9 cellular contexts compared by ENCODE assay signal in genomic region chr15:41285285-41285684, GRCh38. TPM values are rescaled to one million over a fixed set of nuclear protein-coding genes. Genes with fewer than 3 reads are reported as not detected.
A peak's percentile ranks its signal among the peaks of the same experiment; 100 is the strongest.
DNase-seq lines count a peak whose midpoint lies in the region; ATAC-seq and TF ChIP-seq lines count a peak whose summit lies in the region.
"Had no signal": no experiment of that assay in that cellular context is flagged by ENCODE, and none has a peak within 500 bp of the region (broad histone marks: within the 10 kb centered on the region; RNA-seq: fewer than 3 reads in every experiment).

No MANE protein-coding gene starts in this region.

- peaks cover 47% of the 10 kb centered on the region for H3K36me3 ChIP-seq in left ventricle myocardium inferior
- peaks cover 0 to 14% of the 10 kb centered on the region in 2 donors for H3K36me3 ChIP-seq in body of pancreas (replicated peaks in 1 of 2; ENCODE audit: insufficient read depth in 1 of 2, low read depth in 2 of 2)
- H3K36me3 ChIP-seq in mesendoderm (ENCODE audit: control insufficient read depth, insufficient read depth, low read length), result peaks cover 9% of the 10 kb centered on the region

- no peaks in the 10 kb centered on the region for H3K27me3 ChIP-seq in left ventricle myocardium inferior (ENCODE audit: low read depth)
- no peaks in the 10 kb centered on the region for H3K27me3 ChIP-seq in body of pancreas
- no peaks in the 10 kb centered on the region for H3K27me3 ChIP-seq in mesendoderm (ENCODE audit: insufficient read depth, low read length, poor library complexity)

- H3K4me3 ChIP-seq in left ventricle myocardium inferior (peak overlapping the region; percentile 98), body of pancreas (no peak overlapping the region), mesendoderm (ENCODE audit: low read length) (peak overlapping the region; percentile 95)

- peak overlapping the region; percentile 98 for H3K27ac ChIP-seq in left ventricle myocardium inferior (replicated peaks)
- H3K27ac ChIP-seq in body of pancreas, result peak overlapping the region in 3 of 4 donors; percentile 92 to 99 (median 96)
- peak overlapping the region; percentile 67 for H3K27ac ChIP-seq in mesendoderm (ENCODE audit: low read depth, low read length)

- TF ChIP-seq CTCF in left ventricle myocardium inferior (IDR thresholded peaks at IDR 0.05; ENCODE audit: borderline replicate concordance) (no peak), body of pancreas (IDR thresholded peaks at IDR 0.05) (no peak)

- H2BK15ac ChIP-seq in mesendoderm (replicated peaks; ENCODE audit: low read depth), result no peak overlapping the region

- TF ChIP-seq POLR2A in body of pancreas (IDR thresholded peaks at IDR 0.05), result no peak

- peaks cover 62% of the 10 kb centered on the region for H3K4me1 ChIP-seq in left ventricle myocardium inferior
- peaks cover 30% of the 10 kb centered on the region for H3K4me1 ChIP-seq in body of pancreas
- peaks cover 1% of the 10 kb centered on the region for H3K4me1 ChIP-seq in mesendoderm (ENCODE audit: control insufficient read depth, low read depth, low read length)

- DNase-seq in left ventricle myocardium inferior (no peak), Right ventricle myocardium superior (no peak), body of pancreas (no peak), mesendoderm (peak; percentile 89), DMS114 treated with DMSO at 0.1 percent for 48 hours (lab: John Stamatoyannopoulos, UW; ENCODE audit: unreplicated experiment) (no peak), superior temporal gyrus (ENCODE audit: extremely low spot score) (no peak), NCI-H1436 treated with DMSO at 0.1 percent for 48 hours (lab: John Stamatoyannopoulos, UW) (no peak)
- DNase-seq: cerebellar nuclear complex had no signal

- H3K23ac ChIP-seq in mesendoderm (ENCODE audit: low read length), result no peak overlapping the region

- no peak for ATAC-seq in Right ventricle myocardium superior (ENCODE audit: poor library complexity)
- ATAC-seq in body of pancreas, result no peak
- no peak for ATAC-seq in GM18868 (IDR thresholded peaks at IDR 0.05; ENCODE audit: unreplicated experiment)

- peak overlapping the region; percentile 83 for H3K4ac ChIP-seq in mesendoderm (ENCODE audit: low read depth, low read length)

- H3K56ac ChIP-seq in mesendoderm (ENCODE audit: low read length), result peak overlapping the region; percentile 98

- peaks cover 6% of the 10 kb centered on the region for H3K79me1 ChIP-seq in mesendoderm (ENCODE audit: low read length)

- no peak overlapping the region for H2BK120ac ChIP-seq in mesendoderm (ENCODE audit: low read depth, low read length)

- H4K8ac ChIP-seq in mesendoderm (ENCODE audit: low read depth, low read length), result no peak overlapping the region

- H3K4me2 ChIP-seq in mesendoderm (ENCODE audit: low read length), result peak overlapping the region; percentile 56

- 44 to 57% methylated on average over 7 of the region's 7 CpGs for WGBS in body of pancreas, 2 donors
- WGBS in mesendoderm (ENCODE audit: extremely low coverage, insufficient coverage, low lambda C conversion rate), result no CpG with 5 or more reads among the region's 7 CpGs

- no peak overlapping the region for H2AK5ac ChIP-seq in mesendoderm (ENCODE audit: low read length)

- H3K9me3 ChIP-seq in left ventricle myocardium inferior (replicated peaks), result no peaks in the 10 kb centered on the region
- no peaks in the 10 kb centered on the region for H3K9me3 ChIP-seq in body of pancreas

- H3K18ac ChIP-seq in mesendoderm (ENCODE audit: low read length), result peak overlapping the region; percentile 89

- H4K5ac ChIP-seq in mesendoderm (ENCODE audit: low read length), result no peak overlapping the region

- H3K79me2 ChIP-seq in mesendoderm (ENCODE audit: control insufficient read depth, insufficient read depth, low read length), result peaks cover 31% of the 10 kb centered on the region

- peak overlapping the region; percentile 97 for H3K9ac ChIP-seq in mesendoderm (ENCODE audit: low read length)

- H2BK5ac ChIP-seq in mesendoderm (ENCODE audit: low read length), result peak overlapping the region; percentile 17

- intact Hi-C loops in left ventricle myocardium inferior (cut with micrococcal nuclease) (no loop called here), Right ventricle myocardium superior (cut with DNase I) (no loop called here), body of pancreas (cut with DNase I) (no loop called here)

RNA-seq across cellular contexts. Expression of gene OIP5, which starts 47.1 kb away (rescaled TPM):
- total RNA-seq in left ventricle myocardium inferior (0.19 TPM), Right ventricle myocardium superior (not detected), body of pancreas (not detected)
- polyA plus RNA-seq in mesendoderm (2013, experiment 1 of 2), result 42.8 TPM
- 40.8 TPM for polyA plus RNA-seq in mesendoderm (2013, experiment 2 of 2)

RNA-seq across cellular contexts. Expression of gene NUSAP1, which starts 47.4 kb away (rescaled TPM):
- total RNA-seq in left ventricle myocardium inferior (2.6 TPM), Right ventricle myocardium superior (2.3 TPM), body of pancreas (1 to 10 TPM; 2.1 to 5.3 TPM)
- polyA plus RNA-seq in mesendoderm (2013, experiment 1 of 2), result 98.1 TPM
- 98.3 TPM for polyA plus RNA-seq in mesendoderm (2013, experiment 2 of 2)

RNA-seq across cellular contexts. Expression of gene CHP1, which starts 54.2 kb away (rescaled TPM):
- total RNA-seq in left ventricle myocardium inferior (124 TPM), Right ventricle myocardium superior (124 TPM), body of pancreas (10 to 100 TPM; 61.0 to 87.9 TPM)
- 64.5 TPM for polyA plus RNA-seq in mesendoderm (2013, experiment 1 of 2)
- polyA plus RNA-seq in mesendoderm (2013, experiment 2 of 2), result 62.9 TPM

RNA-seq across cellular contexts. Expression of gene EXD1, which starts 54.7 kb away (rescaled TPM):
- total RNA-seq in left ventricle myocardium inferior, result not detected
- total RNA-seq in Right ventricle myocardium superior, result not detected
- total RNA-seq in body of pancreas, result not detected
- polyA plus RNA-seq in mesendoderm (2013, experiment 1 of 2), result 0.15 TPM
- polyA plus RNA-seq in mesendoderm (2013, experiment 2 of 2), result 0.03 TPM

Comparison
In these comparisons a context has a peak if more than half of its experiments do, and no peak if none do; other contexts are left out.
1. H3K4me3 ChIP-seq: peak in left ventricle myocardium inferior (single experiment) and mesendoderm (single experiment); none in body of pancreas (0 of 2).
2. Peak in every context shown above with its lines, with median percentiles within 50 percentile points of each other: H3K27ac ChIP-seq.